In genomic region chr7:57789130-57789529, GRCh38 we compare ENCODE assay signal across 22 cellular contexts.
"Had no signal": no experiment of that assay in that cellular context is flagged by ENCODE, and none has a peak within 500 bp of the region (broad histone marks: within the 10 kb centered on the region; RNA-seq: fewer than 3 reads in every experiment).

No MANE protein-coding gene starts in this region.

- DNase-seq: dorsolateral prefrontal cortex; effector CD4-positive, alpha-beta T cell; hypothalamus; immature natural killer cell; islet precursor cell; kidney glomerular epithelial cell; left colon; left ventricle myocardium inferior; lower lobe of right lung; natural killer cell; occipital lobe; ovary; posterior cingulate gyrus; psoas muscle; right cardiac atrium; sigmoid colon; stimulated activated CD4-positive, alpha-beta T cell treated with anti-CD3 and anti-CD28 coated beads, Interleukin-2, amount 100 ng/mL, for 24 hours; stimulated activated CD4-positive, alpha-beta T cell treated with anti-CD3 and anti-CD28 coated beads, Interleukin-4, amount 100 ng/mL, for 24 hours; stimulated activated naive CD4-positive, alpha-beta T cell treated with Interleukin-2 at 50 U/mL for 16 hours; stomach; thyroid gland; trophoblast cell had no signal
